In the genomic region with DNA sequence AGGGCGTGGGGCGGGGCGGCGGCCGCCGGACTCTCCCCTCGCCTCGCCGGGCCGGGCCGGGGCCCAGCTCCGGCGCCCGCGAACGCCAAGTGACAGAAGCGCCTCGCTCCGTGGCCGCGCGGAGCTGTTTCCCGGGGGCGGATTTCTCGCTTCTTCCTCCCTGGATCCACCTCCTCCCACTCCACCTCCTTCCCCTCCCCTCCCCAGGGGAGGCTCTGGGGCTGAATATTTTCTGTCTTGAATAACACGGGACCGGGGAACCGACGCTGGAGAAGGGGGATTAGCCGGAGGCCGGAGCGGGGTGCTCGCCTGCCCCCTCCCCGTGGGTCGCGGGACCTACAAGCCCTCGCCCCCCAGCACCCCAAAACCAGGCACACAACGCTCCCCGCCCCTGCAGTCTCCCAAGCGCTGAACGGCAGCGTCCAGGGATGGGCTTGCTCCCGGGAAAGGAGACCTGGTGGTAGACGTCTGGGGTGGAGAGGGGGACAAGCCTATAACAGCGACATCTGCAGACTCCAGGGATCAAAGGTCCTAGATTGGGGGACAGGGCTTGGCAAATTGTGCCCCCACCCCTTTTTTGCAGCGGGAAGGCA, we compare ENCODE assay signal across 8 cellular contexts. TPM values are rescaled to one million over a fixed set of nuclear protein-coding genes. Genes with fewer than 3 reads are reported as not detected.
A peak's percentile ranks its signal among the peaks of the same experiment; 100 is the strongest.
DNase-seq lines count a peak whose midpoint lies in the region; ATAC-seq and TF ChIP-seq lines count a peak whose summit lies in the region.

A gene (minus strand): TSS at position 100 of the 593 bp plus-strand sequence. CDS start 1,988 bp downstream, outside the sequence.

- no peaks in the 10 kb centered on the region for H3K27me3 ChIP-seq in left ventricle myocardium inferior (ENCODE audit: low read depth)

- TF ChIP-seq CTCF in C4-2B (conservative IDR thresholded peaks at IDR 0.05) (peak; percentile 2; the same call in 1 of the 2 replicates), left ventricle myocardium inferior (IDR thresholded peaks at IDR 0.05; ENCODE audit: borderline replicate concordance) (peak; percentile 9)

- H3K36me3 ChIP-seq in left ventricle myocardium inferior, result no peaks in the 10 kb centered on the region

- no peaks in the 10 kb centered on the region for H3K9me3 ChIP-seq in left ventricle myocardium inferior (replicated peaks)

- H3K4me1 ChIP-seq in left ventricle myocardium inferior, result peaks cover 55% of the 10 kb centered on the region

- intact Hi-C loops in left ventricle myocardium inferior (cut with micrococcal nuclease), result no loop called here

- ATAC-seq in HG03571 (IDR thresholded peaks at IDR 0.05; ENCODE audit: unreplicated experiment), result peak; percentile 1
- ATAC-seq in HG02840 (IDR thresholded peaks at IDR 0.05; ENCODE audit: low FRiP score, unreplicated experiment), result no peak

- H3K4me3 ChIP-seq in left ventricle myocardium inferior, result peak within 1 kb of the TSS; percentile 93

- peak within 1 kb of the TSS; percentile 84 for H3K27ac ChIP-seq in C4-2B
- H3K27ac ChIP-seq in left ventricle myocardium inferior (replicated peaks), result peak within 1 kb of the TSS; percentile 99

- DNase-seq in GM19238 (ENCODE audit: insufficient read length, low spot score), result peak; percentile 37
- peak; percentile 56 for DNase-seq in SK-N-DZ (ENCODE audit: low spot score)
- DNase-seq in anterior cingulate cortex (lab: John Stamatoyannopoulos, UW), result peak in 52 of 58 donors; percentile 34 to 91 (median 74)
- DNase-seq in left ventricle myocardium inferior, result peak; percentile 81
- DNase-seq in pons (ENCODE audit: low spot score), result peak; percentile 84

RNA-seq across cellular contexts. Expression of the gene that starts here (rescaled TPM):
- 28.6 and 32.3 TPM in 2 replicates for polyA plus RNA-seq in SK-N-DZ (2014; cell fraction: cytosol; rRNA removed)
- 65.8 and 109 TPM in 2 replicates for polyA plus RNA-seq in SK-N-DZ (2014; cell fraction: nucleus; rRNA removed)
- 44.8 TPM for total RNA-seq in left ventricle myocardium inferior
